ENCODE assay signal across 1 cellular context in the genomic region with DNA sequence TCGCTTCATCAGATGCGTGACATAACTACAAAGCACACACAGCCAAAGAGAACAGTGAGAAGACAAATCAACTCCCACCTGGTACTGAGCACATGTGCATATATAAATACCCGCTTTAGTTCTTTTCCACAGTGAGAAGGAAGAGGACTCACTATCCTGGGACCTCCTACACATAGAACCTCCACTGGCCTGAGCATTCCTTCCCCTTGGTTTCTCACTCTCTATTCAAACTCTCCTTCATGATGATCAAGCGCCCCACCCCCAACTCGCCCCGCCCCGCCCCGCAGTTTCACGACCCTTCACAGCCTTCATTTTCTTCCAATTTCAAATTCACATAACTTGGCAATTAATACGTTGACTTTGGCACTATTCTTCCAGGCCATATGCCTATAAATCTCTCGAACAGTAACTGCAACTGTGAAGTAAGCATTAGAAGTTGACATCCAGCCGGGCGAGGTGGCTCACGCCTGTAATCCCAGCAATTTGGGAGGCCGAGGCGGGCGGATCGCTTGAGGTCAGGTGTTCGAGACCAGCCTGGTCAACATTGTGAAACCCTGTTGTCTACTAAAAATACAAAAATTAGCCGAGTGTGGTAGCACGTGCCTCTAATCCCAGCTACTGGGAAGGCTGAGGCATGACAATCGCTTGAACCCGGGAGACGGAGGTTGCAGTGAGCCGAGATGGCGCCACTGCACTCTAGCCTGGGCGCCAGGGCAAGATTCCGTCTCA.
A peak's percentile ranks its signal among the peaks of the same experiment; 100 is the strongest.
TF ChIP-seq lines count a peak whose summit lies in the region.

No MANE protein-coding gene starts in this region.

TF ChIP-seq in GM12878, 131 proteins besides CTCF, POLR2A, EP300 and RAD21 (continued from another document):
- TF ChIP-seq, protein P1, sequence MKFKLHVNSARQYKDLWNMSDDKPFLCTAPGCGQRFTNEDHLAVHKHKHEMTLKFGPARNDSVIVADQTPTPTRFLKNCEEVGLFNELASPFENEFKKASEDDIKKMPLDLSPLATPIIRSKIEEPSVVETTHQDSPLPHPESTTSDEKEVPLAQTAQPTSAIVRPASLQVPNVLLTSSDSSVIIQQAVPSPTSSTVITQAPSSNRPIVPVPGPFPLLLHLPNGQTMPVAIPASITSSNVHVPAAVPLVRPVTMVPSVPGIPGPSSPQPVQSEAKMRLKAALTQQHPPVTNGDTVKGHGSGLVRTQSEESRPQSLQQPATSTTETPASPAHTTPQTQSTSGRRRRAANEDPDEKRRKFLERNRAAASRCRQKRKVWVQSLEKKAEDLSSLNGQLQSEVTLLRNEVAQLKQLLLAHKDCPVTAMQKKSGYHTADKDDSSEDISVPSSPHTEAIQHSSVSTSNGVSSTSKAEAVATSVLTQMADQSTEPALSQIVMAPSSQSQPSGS (IDR thresholded peaks at IDR 0.05; ENCODE audit: low read length) = no peak
- TF ChIP-seq, protein P2, sequence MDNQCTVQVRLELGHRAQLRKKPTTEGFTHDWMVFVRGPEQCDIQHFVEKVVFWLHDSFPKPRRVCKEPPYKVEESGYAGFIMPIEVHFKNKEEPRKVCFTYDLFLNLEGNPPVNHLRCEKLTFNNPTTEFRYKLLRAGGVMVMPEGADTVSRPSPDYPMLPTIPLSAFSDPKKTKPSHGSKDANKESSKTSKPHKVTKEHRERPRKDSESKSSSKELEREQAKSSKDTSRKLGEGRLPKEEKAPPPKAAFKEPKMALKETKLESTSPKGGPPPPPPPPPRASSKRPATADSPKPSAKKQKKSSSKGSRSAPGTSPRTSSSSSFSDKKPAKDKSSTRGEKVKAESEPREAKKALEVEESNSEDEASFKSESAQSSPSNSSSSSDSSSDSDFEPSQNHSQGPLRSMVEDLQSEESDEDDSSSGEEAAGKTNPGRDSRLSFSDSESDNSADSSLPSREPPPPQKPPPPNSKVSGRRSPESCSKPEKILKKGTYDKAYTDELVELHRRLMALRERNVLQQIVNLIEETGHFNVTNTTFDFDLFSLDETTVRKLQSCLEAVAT (IDR thresholded peaks at IDR 0.05) = 0 out of 2 replicates have a peak, but pooled peaks have one; percentile 20
